In the genomic region with DNA sequence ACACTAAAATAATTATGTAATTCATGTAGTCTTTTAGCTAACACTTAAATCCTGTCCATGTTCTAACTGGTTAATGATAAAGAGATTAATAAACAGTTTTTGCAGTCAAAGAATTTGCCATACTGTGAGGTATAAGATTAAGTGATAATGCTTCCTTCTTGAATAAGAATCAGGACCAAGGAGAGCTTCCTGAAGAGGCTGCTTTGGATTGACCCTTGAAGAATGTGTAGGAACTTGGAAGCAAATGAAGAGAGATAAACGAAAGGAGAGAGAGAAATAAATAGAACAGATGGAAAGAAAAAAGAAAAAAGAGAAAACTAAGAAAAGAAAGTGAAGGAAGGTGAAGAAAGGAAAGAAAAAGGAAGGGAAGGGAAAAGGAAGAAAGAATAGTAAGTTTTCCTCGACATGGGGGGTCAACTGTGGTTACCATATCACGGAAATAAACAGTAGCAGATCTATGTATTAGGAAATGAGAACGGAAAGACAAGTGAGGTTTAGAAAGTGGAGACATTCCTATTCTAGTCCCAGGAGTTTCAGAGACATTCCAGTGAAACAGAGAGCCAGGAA, we compare ENCODE assay signal across 2 cellular contexts.
TF ChIP-seq lines count a peak whose summit lies in the region.

No MANE protein-coding gene starts in this region.

TF ChIP-seq in A549, 52 proteins besides CTCF, POLR2A, EP300 and RAD21:
- TF ChIP-seq, protein P1, sequence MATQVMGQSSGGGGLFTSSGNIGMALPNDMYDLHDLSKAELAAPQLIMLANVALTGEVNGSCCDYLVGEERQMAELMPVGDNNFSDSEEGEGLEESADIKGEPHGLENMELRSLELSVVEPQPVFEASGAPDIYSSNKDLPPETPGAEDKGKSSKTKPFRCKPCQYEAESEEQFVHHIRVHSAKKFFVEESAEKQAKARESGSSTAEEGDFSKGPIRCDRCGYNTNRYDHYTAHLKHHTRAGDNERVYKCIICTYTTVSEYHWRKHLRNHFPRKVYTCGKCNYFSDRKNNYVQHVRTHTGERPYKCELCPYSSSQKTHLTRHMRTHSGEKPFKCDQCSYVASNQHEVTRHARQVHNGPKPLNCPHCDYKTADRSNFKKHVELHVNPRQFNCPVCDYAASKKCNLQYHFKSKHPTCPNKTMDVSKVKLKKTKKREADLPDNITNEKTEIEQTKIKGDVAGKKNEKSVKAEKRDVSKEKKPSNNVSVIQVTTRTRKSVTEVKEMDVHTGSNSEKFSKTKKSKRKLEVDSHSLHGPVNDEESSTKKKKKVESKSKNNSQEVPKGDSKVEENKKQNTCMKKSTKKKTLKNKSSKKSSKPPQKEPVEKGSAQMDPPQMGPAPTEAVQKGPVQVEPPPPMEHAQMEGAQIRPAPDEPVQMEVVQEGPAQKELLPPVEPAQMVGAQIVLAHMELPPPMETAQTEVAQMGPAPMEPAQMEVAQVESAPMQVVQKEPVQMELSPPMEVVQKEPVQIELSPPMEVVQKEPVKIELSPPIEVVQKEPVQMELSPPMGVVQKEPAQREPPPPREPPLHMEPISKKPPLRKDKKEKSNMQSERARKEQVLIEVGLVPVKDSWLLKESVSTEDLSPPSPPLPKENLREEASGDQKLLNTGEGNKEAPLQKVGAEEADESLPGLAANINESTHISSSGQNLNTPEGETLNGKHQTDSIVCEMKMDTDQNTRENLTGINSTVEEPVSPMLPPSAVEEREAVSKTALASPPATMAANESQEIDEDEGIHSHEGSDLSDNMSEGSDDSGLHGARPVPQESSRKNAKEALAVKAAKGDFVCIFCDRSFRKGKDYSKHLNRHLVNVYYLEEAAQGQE (IDR thresholded peaks at IDR 0.05), result peak; percentile 68; the same call in 1 of the 2 replicates
- TF ChIP-seq SMC3 (IDR thresholded peaks at IDR 0.05) (no peak), RARB (CRISPR knock-in tag; IDR thresholded peaks at IDR 0.05) (no peak)

TF ChIP-seq in GM23338, 12 proteins besides CTCF, POLR2A, EP300 and RAD21 (continued from another document):
- TF ChIP-seq STAT1 (IDR thresholded peaks at IDR 0.05; ENCODE audit: unreplicated experiment) (no peak), EZH2 (IDR thresholded peaks at IDR 0.05; ENCODE audit: low read depth, unreplicated experiment) (no peak), CREB1 (CRISPR knock-in tag; IDR thresholded peaks at IDR 0.05; ENCODE audit: low read depth) (no peak), ZNF331 (CRISPR knock-in tag; IDR thresholded peaks at IDR 0.05; ENCODE audit: low read depth) (no peak), EZH2phosphoT487 (IDR thresholded peaks at IDR 0.05; ENCODE audit: unreplicated experiment) (no peak), NANOG (IDR thresholded peaks at IDR 0.05; ENCODE audit: borderline replicate concordance) (no peak), POLR2AphosphoS5 (IDR thresholded peaks at IDR 0.05; ENCODE audit: low read depth) (no peak)
- TF ChIP-seq, protein P2, sequence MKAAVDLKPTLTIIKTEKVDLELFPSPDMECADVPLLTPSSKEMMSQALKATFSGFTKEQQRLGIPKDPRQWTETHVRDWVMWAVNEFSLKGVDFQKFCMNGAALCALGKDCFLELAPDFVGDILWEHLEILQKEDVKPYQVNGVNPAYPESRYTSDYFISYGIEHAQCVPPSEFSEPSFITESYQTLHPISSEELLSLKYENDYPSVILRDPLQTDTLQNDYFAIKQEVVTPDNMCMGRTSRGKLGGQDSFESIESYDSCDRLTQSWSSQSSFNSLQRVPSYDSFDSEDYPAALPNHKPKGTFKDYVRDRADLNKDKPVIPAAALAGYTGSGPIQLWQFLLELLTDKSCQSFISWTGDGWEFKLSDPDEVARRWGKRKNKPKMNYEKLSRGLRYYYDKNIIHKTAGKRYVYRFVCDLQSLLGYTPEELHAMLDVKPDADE (IDR thresholded peaks at IDR 0.05), result no peak
- TF ChIP-seq, protein P3, sequence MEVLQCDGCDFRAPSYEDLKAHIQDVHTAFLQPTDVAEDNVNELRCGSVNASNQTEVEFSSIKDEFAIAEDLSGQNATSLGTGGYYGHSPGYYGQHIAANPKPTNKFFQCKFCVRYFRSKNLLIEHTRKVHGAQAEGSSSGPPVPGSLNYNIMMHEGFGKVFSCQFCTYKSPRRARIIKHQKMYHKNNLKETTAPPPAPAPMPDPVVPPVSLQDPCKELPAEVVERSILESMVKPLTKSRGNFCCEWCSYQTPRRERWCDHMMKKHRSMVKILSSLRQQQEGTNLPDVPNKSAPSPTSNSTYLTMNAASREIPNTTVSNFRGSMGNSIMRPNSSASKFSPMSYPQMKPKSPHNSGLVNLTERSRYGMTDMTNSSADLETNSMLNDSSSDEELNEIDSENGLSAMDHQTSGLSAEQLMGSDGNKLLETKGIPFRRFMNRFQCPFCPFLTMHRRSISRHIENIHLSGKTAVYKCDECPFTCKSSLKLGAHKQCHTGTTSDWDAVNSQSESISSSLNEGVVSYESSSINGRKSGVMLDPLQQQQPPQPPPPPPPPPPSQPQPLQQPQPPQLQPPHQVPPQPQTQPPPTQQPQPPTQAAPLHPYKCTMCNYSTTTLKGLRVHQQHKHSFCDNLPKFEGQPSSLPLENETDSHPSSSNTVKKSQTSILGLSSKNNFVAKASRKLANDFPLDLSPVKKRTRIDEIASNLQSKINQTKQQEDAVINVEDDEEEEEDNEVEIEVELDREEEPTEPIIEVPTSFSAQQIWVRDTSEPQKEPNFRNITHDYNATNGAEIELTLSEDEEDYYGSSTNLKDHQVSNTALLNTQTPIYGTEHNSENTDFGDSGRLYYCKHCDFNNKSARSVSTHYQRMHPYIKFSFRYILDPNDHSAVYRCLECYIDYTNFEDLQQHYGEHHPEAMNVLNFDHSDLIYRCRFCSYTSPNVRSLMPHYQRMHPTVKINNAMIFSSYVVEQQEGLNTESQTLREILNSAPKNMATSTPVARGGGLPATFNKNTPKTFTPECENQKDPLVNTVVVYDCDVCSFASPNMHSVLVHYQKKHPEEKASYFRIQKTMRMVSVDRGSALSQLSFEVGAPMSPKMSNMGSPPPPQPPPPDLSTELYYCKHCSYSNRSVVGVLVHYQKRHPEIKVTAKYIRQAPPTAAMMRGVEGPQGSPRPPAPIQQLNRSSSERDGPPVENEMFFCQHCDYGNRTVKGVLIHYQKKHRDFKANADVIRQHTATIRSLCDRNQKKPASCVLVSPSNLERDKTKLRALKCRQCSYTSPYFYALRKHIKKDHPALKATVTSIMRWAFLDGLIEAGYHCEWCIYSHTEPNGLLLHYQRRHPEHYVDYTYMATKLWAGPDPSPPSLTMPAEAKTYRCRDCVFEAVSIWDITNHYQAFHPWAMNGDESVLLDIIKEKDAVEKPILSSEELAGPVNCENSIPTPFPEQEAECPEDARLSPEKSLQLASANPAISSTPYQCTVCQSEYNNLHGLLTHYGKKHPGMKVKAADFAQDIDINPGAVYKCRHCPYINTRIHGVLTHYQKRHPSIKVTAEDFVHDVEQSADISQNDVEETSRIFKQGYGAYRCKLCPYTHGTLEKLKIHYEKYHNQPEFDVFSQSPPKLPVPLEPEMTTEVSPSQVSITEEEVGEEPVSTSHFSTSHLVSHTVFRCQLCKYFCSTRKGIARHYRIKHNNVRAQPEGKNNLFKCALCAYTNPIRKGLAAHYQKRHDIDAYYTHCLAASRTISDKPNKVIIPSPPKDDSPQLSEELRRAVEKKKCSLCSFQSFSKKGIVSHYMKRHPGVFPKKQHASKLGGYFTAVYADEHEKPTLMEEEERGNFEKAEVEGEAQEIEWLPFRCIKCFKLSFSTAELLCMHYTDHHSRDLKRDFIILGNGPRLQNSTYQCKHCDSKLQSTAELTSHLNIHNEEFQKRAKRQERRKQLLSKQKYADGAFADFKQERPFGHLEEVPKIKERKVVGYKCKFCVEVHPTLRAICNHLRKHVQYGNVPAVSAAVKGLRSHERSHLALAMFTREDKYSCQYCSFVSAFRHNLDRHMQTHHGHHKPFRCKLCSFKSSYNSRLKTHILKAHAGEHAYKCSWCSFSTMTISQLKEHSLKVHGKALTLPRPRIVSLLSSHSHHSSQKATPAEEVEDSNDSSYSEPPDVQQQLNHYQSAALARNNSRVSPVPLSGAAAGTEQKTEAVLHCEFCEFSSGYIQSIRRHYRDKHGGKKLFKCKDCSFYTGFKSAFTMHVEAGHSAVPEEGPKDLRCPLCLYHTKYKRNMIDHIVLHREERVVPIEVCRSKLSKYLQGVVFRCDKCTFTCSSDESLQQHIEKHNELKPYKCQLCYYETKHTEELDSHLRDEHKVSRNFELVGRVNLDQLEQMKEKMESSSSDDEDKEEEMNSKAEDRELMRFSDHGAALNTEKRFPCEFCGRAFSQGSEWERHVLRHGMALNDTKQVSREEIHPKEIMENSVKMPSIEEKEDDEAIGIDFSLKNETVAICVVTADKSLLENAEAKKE (CRISPR knock-in tag; IDR thresholded peaks at IDR 0.05), result peak; percentile 75; the same call in 1 of the 2 replicates
